In genomic region chr19:50891253-50891625, GRCh38 we compare ENCODE assay signal across 11 cellular contexts.
DNase-seq lines count a peak whose midpoint lies in the region; ATAC-seq and TF ChIP-seq lines count a peak whose summit lies in the region.
"Had no signal": no experiment of that assay in that cellular context is flagged by ENCODE, and none has a peak within 500 bp of the region (broad histone marks: within the 10 kb centered on the region; RNA-seq: fewer than 3 reads in every experiment).

No MANE protein-coding gene starts in this region.

- H3K4me3 ChIP-seq in BLaER1 treated with 17β-estradiol and CSF1 and Interleukin-3, amounts not matched to agents 10 nM and 100 nM: no peak overlapping the region
- no peak overlapping the region for H3K4me3 ChIP-seq in OCI-LY3 (ENCODE audit: low read length)

- no peaks in the 10 kb centered on the region for H3K36me3 ChIP-seq in BLaER1 treated with 17β-estradiol and CSF1 and Interleukin-3, amounts not matched to agents 10 nM and 100 nM
- no peaks in the 10 kb centered on the region for H3K36me3 ChIP-seq in OCI-LY3 (replicated peaks; ENCODE audit: low read depth, low read length)
- H3K36me3 ChIP-seq: BE2C had no signal

- no peaks in the 10 kb centered on the region for H3K27me3 ChIP-seq in BLaER1 treated with 17β-estradiol and CSF1 and Interleukin-3, amounts not matched to agents 10 nM and 100 nM
- H3K27me3 ChIP-seq in OCI-LY3 (ENCODE audit: low read depth, low read length): peaks cover 25% of the 10 kb centered on the region
- H3K27me3 ChIP-seq: BE2C had no signal

- H3K4me3 Mint-ChIP-seq in memory B cell: no peak overlapping the region
- no peak overlapping the region for H3K4me3 Mint-ChIP-seq in stimulated activated memory B cell treated with anti-CD40 and anti-IgM and Interleukin-4, amounts not matched to agents 10 μg/mL and 1 μg/mL and 100 μg/mL, for 72 hours

- no peak overlapping the region for H2AFZ ChIP-seq in OCI-LY3 (ENCODE audit: low read depth, low read length)

- peaks cover 4% of the 10 kb centered on the region for H3K9me3 Mint-ChIP-seq in memory B cell
- peaks cover 4% of the 10 kb centered on the region for H3K9me3 Mint-ChIP-seq in stimulated activated memory B cell treated with anti-CD40 and anti-IgM and Interleukin-4, amounts not matched to agents 10 μg/mL and 1 μg/mL and 100 μg/mL, for 72 hours

- peaks cover 3% of the 10 kb centered on the region for H3K36me3 Mint-ChIP-seq in memory B cell
- no peaks in the 10 kb centered on the region for H3K36me3 Mint-ChIP-seq in stimulated activated memory B cell treated with anti-CD40 and anti-IgM and Interleukin-4, amounts not matched to agents 10 μg/mL and 1 μg/mL and 100 μg/mL, for 72 hours

- TF ChIP-seq CTCF in OCI-LY3 (IDR thresholded peaks at IDR 0.05; ENCODE audit: low read depth, low read length): no peak

- H3K27ac Mint-ChIP-seq in memory B cell: peak overlapping the region; percentile 85
- H3K27ac Mint-ChIP-seq in stimulated activated memory B cell treated with anti-CD40 and anti-IgM and Interleukin-4, amounts not matched to agents 10 μg/mL and 1 μg/mL and 100 μg/mL, for 72 hours: peak overlapping the region; percentile 78

- peak overlapping the region in 9 of 11 experiments; percentile 15 to 45 (median 29); a peak in 11 of 22 replicates for H3K4me2 ChIP-seq in BLaER1 treated with 17β-estradiol and CSF1 and Interleukin-3, amounts not matched to agents 10 nM and 100 nM
- peak overlapping the region; percentile 39 for H3K4me2 ChIP-seq in OCI-LY3 (ENCODE audit: low read length)

- H3K9ac ChIP-seq in BLaER1 treated with 17β-estradiol and CSF1 and Interleukin-3, amounts not matched to agents 10 nM and 100 nM: no peak overlapping the region
- H3K9ac ChIP-seq in OCI-LY3 (ENCODE audit: low read length): no peak overlapping the region

- H3K27me3 Mint-ChIP-seq in memory B cell: peaks cover 3% of the 10 kb centered on the region
- H3K27me3 Mint-ChIP-seq in stimulated activated memory B cell treated with anti-CD40 and anti-IgM and Interleukin-4, amounts not matched to agents 10 μg/mL and 1 μg/mL and 100 μg/mL, for 72 hours: peaks cover 11% of the 10 kb centered on the region

- H3K4me1 Mint-ChIP-seq in memory B cell: peaks cover 21% of the 10 kb centered on the region
- H3K4me1 Mint-ChIP-seq in stimulated activated memory B cell treated with anti-CD40 and anti-IgM and Interleukin-4, amounts not matched to agents 10 μg/mL and 1 μg/mL and 100 μg/mL, for 72 hours: peaks cover 58% of the 10 kb centered on the region

- DNase-seq in memory B cell (ENCODE audit: low spot score in 2 of 2) (no peak), NCI-H1417 (lab: John Stamatoyannopoulos, UW) (no peak), GM19240 (ENCODE audit: insufficient read length, low spot score) (no peak)
- DNase-seq: BE2C, DMS53, GF-D8 had no signal

- H3K27ac ChIP-seq in BLaER1 treated with 17β-estradiol and CSF1 and Interleukin-3, amounts not matched to agents 10 nM and 100 nM: no peak overlapping the region
- H3K27ac ChIP-seq in OCI-LY3 (ENCODE audit: low read length): no peak overlapping the region

- no peaks in the 10 kb centered on the region for H4K20me1 ChIP-seq in BLaER1 treated with 17β-estradiol and CSF1 and Interleukin-3, amounts not matched to agents 10 nM and 100 nM
- no peaks in the 10 kb centered on the region for H4K20me1 ChIP-seq in OCI-LY3 (ENCODE audit: insufficient read depth, low read length)

- peaks cover 23 to 40% (median 30%) of the 10 kb centered on the region in 10 experiments for H3K4me1 ChIP-seq in BLaER1 treated with 17β-estradiol and CSF1 and Interleukin-3, amounts not matched to agents 10 nM and 100 nM
- H3K4me1 ChIP-seq in OCI-LY3 (ENCODE audit: low read length): peaks cover 20% of the 10 kb centered on the region

- ATAC-seq in memory B cell (ENCODE audit: low read depth): peak; percentile 35
- ATAC-seq in stimulated activated memory B cell treated with anti-CD40 and anti-IgM and Interleukin-4, amounts not matched to agents 10 μg/mL and 1 μg/mL and 100 μg/mL, for 72 hours: peak; percentile 52
- no peak for ATAC-seq in GM18867 (IDR thresholded peaks at IDR 0.05; ENCODE audit: unreplicated experiment)
- ATAC-seq: HepG2 had no signal

- no peaks in the 10 kb centered on the region; a peak in 1 of 22 replicates for H3K9me3 ChIP-seq in BLaER1 treated with 17β-estradiol and CSF1 and Interleukin-3, amounts not matched to agents 10 nM and 100 nM (replicated peaks in 1 of 11)
- H3K9me3 ChIP-seq in OCI-LY3 (ENCODE audit: insufficient read depth, low read length): peaks cover 6% of the 10 kb centered on the region; the same call in 1 of the 2 replicates
- H3K9me3 ChIP-seq: BE2C had no signal

- H3K79me2 ChIP-seq in OCI-LY3 (ENCODE audit: low read length): no peaks in the 10 kb centered on the region
